In genomic region chr15:50257924-50258323, GRCh38 we compare ENCODE assay signal across 1 cellular context.
TF ChIP-seq lines count a peak whose summit lies in the region.

No MANE protein-coding gene starts in this region.

TF ChIP-seq in HepG2, 621 proteins besides CTCF, POLR2A, EP300 and RAD21 (continued from another document):
- TF ChIP-seq, protein P1, sequence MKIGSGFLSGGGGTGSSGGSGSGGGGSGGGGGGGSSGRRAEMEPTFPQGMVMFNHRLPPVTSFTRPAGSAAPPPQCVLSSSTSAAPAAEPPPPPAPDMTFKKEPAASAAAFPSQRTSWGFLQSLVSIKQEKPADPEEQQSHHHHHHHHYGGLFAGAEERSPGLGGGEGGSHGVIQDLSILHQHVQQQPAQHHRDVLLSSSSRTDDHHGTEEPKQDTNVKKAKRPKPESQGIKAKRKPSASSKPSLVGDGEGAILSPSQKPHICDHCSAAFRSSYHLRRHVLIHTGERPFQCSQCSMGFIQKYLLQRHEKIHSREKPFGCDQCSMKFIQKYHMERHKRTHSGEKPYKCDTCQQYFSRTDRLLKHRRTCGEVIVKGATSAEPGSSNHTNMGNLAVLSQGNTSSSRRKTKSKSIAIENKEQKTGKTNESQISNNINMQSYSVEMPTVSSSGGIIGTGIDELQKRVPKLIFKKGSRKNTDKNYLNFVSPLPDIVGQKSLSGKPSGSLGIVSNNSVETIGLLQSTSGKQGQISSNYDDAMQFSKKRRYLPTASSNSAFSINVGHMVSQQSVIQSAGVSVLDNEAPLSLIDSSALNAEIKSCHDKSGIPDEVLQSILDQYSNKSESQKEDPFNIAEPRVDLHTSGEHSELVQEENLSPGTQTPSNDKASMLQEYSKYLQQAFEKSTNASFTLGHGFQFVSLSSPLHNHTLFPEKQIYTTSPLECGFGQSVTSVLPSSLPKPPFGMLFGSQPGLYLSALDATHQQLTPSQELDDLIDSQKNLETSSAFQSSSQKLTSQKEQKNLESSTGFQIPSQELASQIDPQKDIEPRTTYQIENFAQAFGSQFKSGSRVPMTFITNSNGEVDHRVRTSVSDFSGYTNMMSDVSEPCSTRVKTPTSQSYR (CRISPR knock-in tag; IDR thresholded peaks at IDR 0.05; ENCODE audit: borderline replicate concordance), result no peak
